ENCODE assay signal across 15 cellular contexts in the genomic region with DNA sequence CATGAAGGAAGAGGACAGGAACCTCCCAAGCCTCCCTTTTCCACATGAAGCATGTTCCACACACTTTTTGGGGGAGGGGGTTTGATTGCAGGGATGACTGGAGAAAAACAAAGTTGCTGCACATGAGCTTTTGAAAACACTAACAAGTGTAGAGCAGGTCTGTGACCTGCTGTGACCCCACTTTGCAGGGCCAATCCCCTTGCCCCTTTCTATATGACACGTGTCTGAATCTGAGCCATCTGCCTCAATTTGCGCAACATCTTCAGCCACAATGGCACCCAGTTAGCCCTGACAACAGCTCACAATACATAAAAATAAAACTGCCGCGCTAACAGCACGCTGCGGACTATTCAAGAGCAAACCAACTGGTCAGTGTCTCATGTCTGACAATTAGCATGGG.
A peak's percentile ranks its signal among the peaks of the same experiment; 100 is the strongest.
DNase-seq lines count a peak whose midpoint lies in the region; ATAC-seq, FAIRE-seq and TF ChIP-seq lines count a peak whose summit lies in the region.
"Had no signal": no experiment of that assay in that cellular context is flagged by ENCODE, and none has a peak within 500 bp of the region (broad histone marks: within the 10 kb centered on the region; RNA-seq: fewer than 3 reads in every experiment).

No MANE protein-coding gene starts in this region.

- no peaks in the 10 kb centered on the region for H3K9me3 ChIP-seq in H1 (ENCODE audit: insufficient read depth in 2 of 2, low read depth in 1 of 2, low read length in 1 of 2)
- no peaks in the 10 kb centered on the region for H3K9me3 ChIP-seq in Caco-2
- H3K9me3 ChIP-seq: esophagus squamous epithelium, Peyer's patch had no signal

- H3K4me3 ChIP-seq in KMS-11 (IDR thresholded peaks at IDR 0.05; ENCODE audit: insufficient read depth, low read depth, low read length) (no peak overlapping the region), H1 (ENCODE audit: extremely low read depth in 1 of 4, insufficient read depth in 2 of 4, low read depth in 3 of 4, low read length in 4 of 4) (no peak overlapping the region), lower leg skin (ENCODE audit: low read depth, poor library complexity, severe bottlenecking) (no peak overlapping the region), Caco-2 (ENCODE audit: low read depth, low read length) (no peak overlapping the region)
- H3K4me3 ChIP-seq: esophagus squamous epithelium, Peyer's patch had no signal

- H3K4me3 Mint-ChIP-seq in Caco-2 (ENCODE audit: unreplicated experiment): no peak overlapping the region
- H3K4me3 Mint-ChIP-seq: activated CD4-positive, alpha-beta T cell treated with anti-CD3 and anti-CD28 coated beads for 36 hours; natural killer cell treated with Interleukin-12 subunit alpha and Interleukin-12 subunit beta and Interleukin-15 and Interleukin-18, amount 100 ng/mL, for 72 hours had no signal

- no peak overlapping the region for H2BK15ac ChIP-seq in H1 (ENCODE audit: low read length)

- no peaks in the 10 kb centered on the region for H3K27me3 ChIP-seq in KMS-11 (ENCODE audit: insufficient read depth, low read depth)
- peaks cover 0 to 1% (median 0%) of the 10 kb centered on the region in 4 experiments; a peak in 1 of 7 replicates for H3K27me3 ChIP-seq in H1 (replicated peaks in 1 of 4; ENCODE audit: control insufficient read depth in 3 of 4, extremely low read depth in 1 of 4, insufficient read depth in 3 of 4, low read length in 3 of 4)
- H3K27me3 ChIP-seq in Caco-2 (replicated peaks; ENCODE audit: control insufficient read depth, insufficient read depth, low read length): no peaks in the 10 kb centered on the region
- H3K27me3 ChIP-seq: esophagus squamous epithelium, Peyer's patch had no signal

- no peak for TF ChIP-seq POLR2A in H1 (IDR thresholded peaks at IDR 0.05; ENCODE audit: control extremely low read depth in 1 of 2, low read depth in 2 of 2, low read length in 2 of 2)
- no peak for TF ChIP-seq POLR2A in lower leg skin (IDR thresholded peaks at IDR 0.05)

- no peak overlapping the region for H3K27ac Mint-ChIP-seq in Caco-2 (ENCODE audit: unreplicated experiment)
- H3K27ac Mint-ChIP-seq: activated CD4-positive, alpha-beta T cell treated with anti-CD3 and anti-CD28 coated beads for 36 hours; natural killer cell treated with Interleukin-12 subunit alpha and Interleukin-12 subunit beta and Interleukin-15 and Interleukin-18, amount 100 ng/mL, for 72 hours had no signal

- H3K36me3 ChIP-seq in KMS-11 (ENCODE audit: insufficient read depth) (no peaks in the 10 kb centered on the region), H1 (ENCODE audit: control insufficient read depth in 2 of 4, insufficient read depth in 4 of 4, low read length in 3 of 4) (no peaks in the 10 kb centered on the region), Caco-2 (ENCODE audit: control insufficient read depth, insufficient read depth, low read length) (no peaks in the 10 kb centered on the region; the same call in 1 of the 2 replicates)

- no peak for ATAC-seq in GM21381 (IDR thresholded peaks at IDR 0.05; ENCODE audit: unreplicated experiment)
- ATAC-seq: activated CD4-positive, alpha-beta T cell treated with anti-CD3 and anti-CD28 coated beads for 36 hours; natural killer cell treated with Interleukin-12 subunit alpha and Interleukin-12 subunit beta and Interleukin-15 and Interleukin-18, amount 100 ng/mL, for 72 hours had no signal

- H2AFZ ChIP-seq in KMS-11 (ENCODE audit: low read depth): no peak overlapping the region
- no peak overlapping the region for H2AFZ ChIP-seq in H1 (ENCODE audit: low read length)

- no peaks in the 10 kb centered on the region for H4K20me1 ChIP-seq in KMS-11 (ENCODE audit: insufficient read depth)
- H4K20me1 ChIP-seq in H1 (replicated peaks in 1 of 2; ENCODE audit: control insufficient read depth in 1 of 2, insufficient read depth in 2 of 2, low read length in 2 of 2): peaks cover 0 to 2% of the 10 kb centered on the region in 2 experiments

- WGBS in H1 (ENCODE audit: extremely low coverage in 1 of 2, insufficient coverage in 1 of 2, insufficient read length in 1 of 2, insufficient replicate concordance in 2 of 2, low coverage in 1 of 2, low lambda C conversion rate in 2 of 2, missing lambda C conversion rate in 1 of 2), 2 experiments: 90% methylated on average over 6 of the region's 6 CpGs; no CpG with 5 or more reads in 1 of the 2 experiments
- 93 to 96% methylated on average over 6 of the region's 6 CpGs for WGBS in lower leg skin, 2 donors

- H3K9ac ChIP-seq in KMS-11 (no peak overlapping the region), H1 (replicated peaks in 1 of 4; ENCODE audit: extremely low read depth in 1 of 4, low read depth in 3 of 4, low read length in 3 of 4) (no peak overlapping the region)

- no peaks in the 10 kb centered on the region for H3K23me2 ChIP-seq in H1 (ENCODE audit: low read depth, low read length)

- H3K4ac ChIP-seq in H1 (replicated peaks; ENCODE audit: insufficient read length, low read depth, low read length): no peak overlapping the region

- H3K27me3 Mint-ChIP-seq in Caco-2 (ENCODE audit: insufficient read depth, unreplicated experiment): no peaks in the 10 kb centered on the region
- H3K27me3 Mint-ChIP-seq: activated CD4-positive, alpha-beta T cell treated with anti-CD3 and anti-CD28 coated beads for 36 hours; natural killer cell treated with Interleukin-12 subunit alpha and Interleukin-12 subunit beta and Interleukin-15 and Interleukin-18, amount 100 ng/mL, for 72 hours had no signal

- H4K5ac ChIP-seq in H1 (ENCODE audit: insufficient read length, low read depth, low read length): no peak overlapping the region

- H3K27ac ChIP-seq in KMS-11: no peak overlapping the region
- no peak overlapping the region for H3K27ac ChIP-seq in H1 (ENCODE audit: low read depth, low read length)
- H3K27ac ChIP-seq: esophagus squamous epithelium, Peyer's patch had no signal

- TF ChIP-seq CTCF in KMS-11 (conservative IDR thresholded peaks at IDR 0.05; ENCODE audit: low read depth, low read length): no peak
- TF ChIP-seq CTCF in H1 (IDR thresholded peaks at IDR 0.05; ENCODE audit: control extremely low read depth in 1 of 3, insufficient read depth in 1 of 3, low read depth in 1 of 3, low read length in 3 of 3): no peak
- no peak for TF ChIP-seq CTCF in lower leg skin (IDR thresholded peaks at IDR 0.05)
- no peak for TF ChIP-seq CTCF in Caco-2 (IDR thresholded peaks at IDR 0.05; ENCODE audit: insufficient read depth in 1 of 2, low read depth in 1 of 2, low read length in 1 of 2, severe bottlenecking in 1 of 2, unreplicated experiment in 1 of 2)

- no peak overlapping the region; the same call in 1 of the 2 replicates for H4K8ac ChIP-seq in H1 (ENCODE audit: extremely low read depth, insufficient read depth, low read length)

- H3K4me2 ChIP-seq in KMS-11 (peak overlapping the region; percentile 62; the same call in 1 of the 2 replicates), H1 (ENCODE audit: insufficient read depth in 1 of 2, low read depth in 2 of 2, low read length in 2 of 2) (no peak overlapping the region)

- H3K4me1 Mint-ChIP-seq in Caco-2 (ENCODE audit: low read depth, unreplicated experiment): no peaks in the 10 kb centered on the region
- H3K4me1 Mint-ChIP-seq: activated CD4-positive, alpha-beta T cell treated with anti-CD3 and anti-CD28 coated beads for 36 hours had no signal

- no peak overlapping the region for H4K91ac ChIP-seq in H1 (replicated peaks; ENCODE audit: insufficient read length, low read length)

- no peaks in the 10 kb centered on the region for H3K9me3 Mint-ChIP-seq in Caco-2 (ENCODE audit: unreplicated experiment)
- H3K9me3 Mint-ChIP-seq: natural killer cell treated with Interleukin-12 subunit alpha and Interleukin-12 subunit beta and Interleukin-15 and Interleukin-18, amount 100 ng/mL, for 72 hours had no signal

- H3K56ac ChIP-seq in H1 (replicated peaks; ENCODE audit: insufficient read length, low read depth, low read length): no peak overlapping the region

- peaks cover 23% of the 10 kb centered on the region for H3K36me3 Mint-ChIP-seq in Caco-2 (ENCODE audit: insufficient read depth, unreplicated experiment)

- H3K79me2 ChIP-seq in KMS-11 (ENCODE audit: insufficient read depth, low read depth) (no peaks in the 10 kb centered on the region), H1 (ENCODE audit: control insufficient read depth in 1 of 2, insufficient read depth in 2 of 2, low read length in 2 of 2) (no peaks in the 10 kb centered on the region)

- CTCF ChIA-PET in H1 (lab: Charles Lee; ENCODE audit: partially characterized antibody): interaction anchor here (0.7 to 1.6 kb wide), 4 partner anchors 11 to 270 kb away, joined by 3 to 5 read pairs (median 3); no protein-coding TSS in a partner anchor
- CTCF ChIA-PET in Caco-2 (lab: Charles Lee): no interaction called here

- no TSS peak for BruUV-seq in Caco-2 (replicated peaks; lab: Mats Ljungman, UMichigan)

- intact Hi-C loops in lower leg skin (cut with DNase I; ENCODE audit: low total_unique reads): no loop called here
- intact Hi-C loops in Caco-2 (cut with micrococcal nuclease; ENCODE audit: unreplicated experiment): no loop called here

- FAIRE-seq in H1 (lab: Jason Lieb, UNC): no peak

- H3K4me1 ChIP-seq in KMS-11 (ENCODE audit: low read depth, poor library complexity, severe bottlenecking): peaks cover 45% of the 10 kb centered on the region
- peaks cover 0 to 3% (median 0%) of the 10 kb centered on the region in 4 experiments; a peak in 2 of 7 replicates for H3K4me1 ChIP-seq in H1 (replicated peaks in 1 of 4; ENCODE audit: control insufficient read depth in 3 of 4, insufficient read depth in 4 of 4, low read length in 3 of 4)
- H3K4me1 ChIP-seq in Caco-2: no peaks in the 10 kb centered on the region
- H3K4me1 ChIP-seq: esophagus squamous epithelium, Peyer's patch had no signal

- no peak overlapping the region for H3K14ac ChIP-seq in H1 (ENCODE audit: insufficient read length)

- TF ChIP-seq EP300 in H1 (IDR thresholded peaks at IDR 0.05; ENCODE audit: borderline replicate concordance in 1 of 2, low read depth in 2 of 2, low read length in 2 of 2): no peak

- no peak overlapping the region for H2BK12ac ChIP-seq in H1 (ENCODE audit: low read depth, low read length)

- DNase-seq in DMS153 (lab: John Stamatoyannopoulos, UW): peak; percentile 83
- peak; percentile 70 for DNase-seq in NCI-H82 treated with DMSO at 0.1 percent for 48 hours (lab: John Stamatoyannopoulos, UW; ENCODE audit: unreplicated experiment)
- DNase-seq in H1 (ENCODE audit: low read depth in 1 of 2, low spot score in 2 of 2): no peak
- DNase-seq in lower leg skin (ENCODE audit: low spot score in 2 of 2): no peak
- no peak for DNase-seq in 8988T
- DNase-seq in Caco-2: no peak
- DNase-seq: activated CD4-positive, alpha-beta T cell treated with anti-CD3 and anti-CD28 coated beads for 36 hours; esophagus squamous epithelium; NCI-H1105; Peyer's patch; stimulated activated naive CD4-positive, alpha-beta T cell treated with Interleukin-2 at 50 U/mL for 16 hours; T-helper 2 cell had no signal

- TF ChIP-seq RAD21 in H1 (IDR thresholded peaks at IDR 0.05 in 1 of 2, conservative IDR thresholded peaks at IDR 0.05 in 1 of 2; ENCODE audit: low read depth in 2 of 2, low read length in 2 of 2): no peak

- POLR2A ChIA-PET in H1 (lab: Charles Lee; ENCODE audit: partially characterized antibody): interaction anchor here (0.6 kb wide), 1 partner anchor 26 kb away, joined by 3 read pairs; no protein-coding TSS in a partner anchor
- POLR2A ChIA-PET in Caco-2 (lab: Charles Lee): no interaction called here

- H2BK20ac ChIP-seq in H1 (ENCODE audit: low read length): no peak overlapping the region

- H2BK120ac ChIP-seq in H1 (replicated peaks; ENCODE audit: low read depth, low read length): no peak overlapping the region

- H3K79me1 ChIP-seq in H1 (ENCODE audit: low read depth, low read length): no peaks in the 10 kb centered on the region

- H3K18ac ChIP-seq in H1 (ENCODE audit: extremely low read depth, low read length): no peak overlapping the region

- no peak overlapping the region for H3K23ac ChIP-seq in H1 (ENCODE audit: insufficient read length)

- no peak overlapping the region for H2AK5ac ChIP-seq in H1 (ENCODE audit: low read depth, low read length)

- no peak overlapping the region for H2BK5ac ChIP-seq in H1 (ENCODE audit: low read depth, low read length)

Comparison
In these comparisons a context has a peak if more than half of its experiments do, and no peak if none do; other contexts are left out.
1. DNase-seq: peak in DMS153 (single experiment) and NCI-H82 treated with DMSO at 0.1 percent for 48 hours (single experiment); none in H1 (0 of 2), lower leg skin (0 of 2), 8988T (single experiment) and Caco-2 (0 of 2).